Comparison of ENCODE assay signal across 10 cellular contexts in genomic region chr6:70415247-70415646, GRCh38. TPM values are rescaled to one million over a fixed set of nuclear protein-coding genes. Genes with fewer than 3 reads are reported as not detected.
DNase-seq lines count a peak whose midpoint lies in the region; ATAC-seq and TF ChIP-seq lines count a peak whose summit lies in the region.
"Had no signal": no experiment of that assay in that cellular context is flagged by ENCODE, and none has a peak within 500 bp of the region (broad histone marks: within the 10 kb centered on the region; RNA-seq: fewer than 3 reads in every experiment).

No MANE protein-coding gene starts in this region.

- H3K9ac ChIP-seq in iPS-20b (ENCODE audit: low read depth, low read length), result peak overlapping the region; percentile 8; the same call in 1 of the 2 replicates

- CTCF ChIA-PET in T-cell (lab: Charles Lee), result no interaction called here

- POLR2A ChIA-PET in T-cell (lab: Charles Lee), result interaction anchor here in 1 of 2 donors (0.6 kb wide), 2 partner anchors 18 to 65 kb away, joined by 3 to 4 read pairs; no protein-coding TSS in a partner anchor

- peaks cover 10% of the 10 kb centered on the region for H3K36me3 Mint-ChIP-seq in T-cell

- H3K27ac Mint-ChIP-seq in T-cell, result peak overlapping the region in 1 of 2 donors; percentile 30

- H3K27me3 ChIP-seq in BE2C, result no peaks in the 10 kb centered on the region
- H3K27me3 ChIP-seq in iPS-20b (ENCODE audit: insufficient read depth, low read length), result no peaks in the 10 kb centered on the region

- H3K27me3 Mint-ChIP-seq in T-cell, result no peaks in the 10 kb centered on the region

- H3K36me3 ChIP-seq in BE2C (peaks cover 7% of the 10 kb centered on the region), iPS-20b (ENCODE audit: insufficient read depth, low read depth, low read length) (peaks cover 28% of the 10 kb centered on the region)

- no peaks in the 10 kb centered on the region for H3K4me1 ChIP-seq in BE2C
- no peaks in the 10 kb centered on the region; the same call in 1 of the 2 replicates for H3K4me1 ChIP-seq in iPS-20b (ENCODE audit: insufficient read depth, low read length)

- H3K4me3 ChIP-seq in BE2C (ENCODE audit: low read depth, low read length) (peak overlapping the region; percentile 96), iPS-20b (ENCODE audit: low read length) (peak overlapping the region; percentile 94)

- no peak for DNase-seq in BE2C
- no peak for DNase-seq in T-cell
- no peak for DNase-seq in HT-29 (ENCODE audit: low spot score)
- no peak for DNase-seq in stimulated activated CD4-positive, alpha-beta T cell treated with anti-CD3 and anti-CD28 coated beads, Interleukin-4, amount 100 ng/mL, for 4 hours
- DNase-seq in NCI-H2029 treated with DMSO at 0.1 percent for 48 hours (lab: John Stamatoyannopoulos, UW), result no peak
- DNase-seq: cerebellar nuclear complex, NCI-H2171 treated with DMSO at 0.1 percent for 48 hours had no signal

- H3K4me3 Mint-ChIP-seq in T-cell, result peak overlapping the region in 2 of 3 donors; percentile 29 to 96

- H3K27ac ChIP-seq in iPS-20b (ENCODE audit: low read length), result no peak overlapping the region

- H3K9me3 Mint-ChIP-seq in T-cell, result no peaks in the 10 kb centered on the region

- H3K9me3 ChIP-seq in BE2C (no peaks in the 10 kb centered on the region), iPS-20b (ENCODE audit: insufficient read depth, low read depth, low read length) (no peaks in the 10 kb centered on the region)

- peaks cover 22 to 29% (median 26%) of the 10 kb centered on the region in 3 donors for H3K4me1 Mint-ChIP-seq in T-cell

- no peak for TF ChIP-seq CTCF in BE2C (IDR thresholded peaks at IDR 0.05; ENCODE audit: low read depth, low read length)

- ATAC-seq in GM18868 (IDR thresholded peaks at IDR 0.05; ENCODE audit: unreplicated experiment), result peak; percentile 9
- ATAC-seq in T-cell (replicated peaks in 1 of 4), result no peak
- no peak for ATAC-seq in GM18861 (IDR thresholded peaks at IDR 0.05; ENCODE audit: unreplicated experiment)

RNA-seq across cellular contexts. Expression of gene FAM135A, which starts 1.9 kb away (rescaled TPM):
- polyA plus RNA-seq in BE2C (2012; ENCODE audit: insufficient read depth, insufficient read length, low read depth), result 9.4 TPM
- total RNA-seq in T-cell, result 1 to 10 TPM; 6.4 to 8.4 (median 7.6) TPM
- total RNA-seq in HT-29 (2014; rRNA removed; shearing (Covaris generic)), result 22.7 and 24.4 TPM in 2 replicates
